In the genomic region with DNA sequence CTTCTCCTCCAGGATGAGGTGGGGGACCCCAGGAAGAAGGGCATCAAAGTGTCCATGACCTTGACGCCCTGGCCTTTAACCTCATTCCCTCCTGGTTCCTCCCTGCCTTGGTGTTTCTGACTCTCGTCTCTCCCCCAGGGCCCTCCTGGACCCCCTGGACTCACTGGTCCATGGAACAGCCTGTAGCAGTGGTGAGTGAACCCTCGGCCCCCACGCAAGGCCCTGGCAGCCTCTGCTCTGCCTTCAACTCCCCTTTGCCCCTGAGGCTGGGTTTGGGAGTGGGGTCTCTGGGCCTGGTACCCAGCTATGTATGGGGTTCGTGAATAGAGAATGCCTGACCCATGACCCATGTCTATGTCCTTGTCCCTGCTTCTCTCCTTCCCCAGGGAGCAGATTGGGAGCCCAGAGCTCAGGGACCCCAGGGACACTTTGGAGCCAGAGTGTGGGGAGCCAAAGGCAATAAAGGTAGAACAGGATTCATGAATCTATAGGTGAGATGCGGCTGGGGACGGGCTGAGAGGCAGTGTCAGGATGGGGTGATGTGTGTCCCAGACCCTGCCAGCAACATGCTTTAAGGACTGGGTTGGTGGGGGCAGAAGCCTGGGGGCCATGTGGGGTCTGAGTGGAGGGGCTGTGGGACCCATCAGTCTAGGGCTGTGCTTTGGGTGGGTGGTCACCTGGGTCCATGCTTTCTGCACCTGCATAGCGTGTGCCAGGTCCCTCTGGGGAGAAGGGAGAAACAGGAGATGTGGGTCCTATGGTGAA, we compare ENCODE assay signal across 18 cellular contexts. TPM values are rescaled to one million over a fixed set of nuclear protein-coding genes. Genes with fewer than 3 reads are reported as not detected.
A peak's percentile ranks its signal among the peaks of the same experiment; 100 is the strongest.
DNase-seq lines count a peak whose midpoint lies in the region; ATAC-seq and TF ChIP-seq lines count a peak whose summit lies in the region.
"Had no signal": no experiment of that assay in that cellular context is flagged by ENCODE, and none has a peak within 500 bp of the region (broad histone marks: within the 10 kb centered on the region; RNA-seq: fewer than 3 reads in every experiment).

No MANE protein-coding gene starts in this region.

- H3K27me3 ChIP-seq in esophagus muscularis mucosa: peaks cover 0 to 8% (median 0%) of the 10 kb centered on the region in 4 donors
- H3K27me3 ChIP-seq: BE2C had no signal

- DNase-seq in activated naive CD8-positive, alpha-beta T cell treated with anti-CD3 and anti-CD28 coated beads for 36 hours: no peak
- DNase-seq in activated naive CD8-positive, alpha-beta T cell treated with anti-CD3 and anti-CD28 coated beads, Interleukin-2, amount 50 U/mL, for 24 hours: no peak
- DNase-seq in GM10266 (ENCODE audit: extremely low spot score) (peak; percentile 1), esophagus muscularis mucosa (ENCODE audit: extremely low spot score) (peak; percentile 74), DMS114 treated with DMSO at 0.1 percent for 48 hours (lab: John Stamatoyannopoulos, UW; ENCODE audit: unreplicated experiment) (no peak), HUDEP-2 (lab: John Stamatoyannopoulos, UW; ENCODE audit: unreplicated experiment in 76 of 76) (no peak)
- no peak for DNase-seq in stimulated activated effector memory CD8-positive, alpha-beta T cell treated with anti-CD3 and anti-CD28 coated beads, Interleukin-12 subunit alpha, Interleukin-12 subunit beta, amount 100 ng/mL, for 72 hours (ENCODE audit: low spot score in 2 of 2)
- DNase-seq: BE2C; CD4-positive, alpha-beta memory T cell; DMS153; DMS79 treated with DMSO at 0.1 percent for 48 hours; EL had no signal

- no peak for TF ChIP-seq POLR2A in esophagus muscularis mucosa (IDR thresholded peaks at IDR 0.05; ENCODE audit: low read depth)

- WGBS in esophagus muscularis mucosa: 98% methylated on average over 8 of the region's 8 CpGs

- H3K4me1 ChIP-seq in esophagus muscularis mucosa: peaks cover 0 to 10% (median 5%) of the 10 kb centered on the region in 4 donors
- H3K4me1 ChIP-seq: BE2C, HAP-1 had no signal

- H3K27me3 Mint-ChIP-seq in activated naive CD8-positive, alpha-beta T cell treated with anti-CD3 and anti-CD28 coated beads for 36 hours: peaks cover 4% of the 10 kb centered on the region
- no peaks in the 10 kb centered on the region for H3K27me3 Mint-ChIP-seq in activated naive CD8-positive, alpha-beta T cell treated with anti-CD3 and anti-CD28 coated beads, Interleukin-2, amount 50 U/mL, for 24 hours

- no peak overlapping the region for H3K4me3 Mint-ChIP-seq in activated naive CD8-positive, alpha-beta T cell treated with anti-CD3 and anti-CD28 coated beads for 36 hours
- H3K4me3 Mint-ChIP-seq in activated naive CD8-positive, alpha-beta T cell treated with anti-CD3 and anti-CD28 coated beads, Interleukin-2, amount 50 U/mL, for 24 hours: no peak overlapping the region
- H3K4me3 Mint-ChIP-seq in stimulated activated effector memory CD8-positive, alpha-beta T cell treated with anti-CD3 and anti-CD28 coated beads, Interleukin-12 subunit alpha, Interleukin-12 subunit beta, amount 100 ng/mL, for 72 hours: no peak overlapping the region
- H3K4me3 Mint-ChIP-seq: CD4-positive, alpha-beta memory T cell; GM23338 had no signal

- no peaks in the 10 kb centered on the region for H3K9me3 Mint-ChIP-seq in activated naive CD8-positive, alpha-beta T cell treated with anti-CD3 and anti-CD28 coated beads for 36 hours
- no peaks in the 10 kb centered on the region for H3K9me3 Mint-ChIP-seq in activated naive CD8-positive, alpha-beta T cell treated with anti-CD3 and anti-CD28 coated beads, Interleukin-2, amount 50 U/mL, for 24 hours
- no peaks in the 10 kb centered on the region for H3K9me3 Mint-ChIP-seq in stimulated activated effector memory CD8-positive, alpha-beta T cell treated with anti-CD3 and anti-CD28 coated beads, Interleukin-12 subunit alpha, Interleukin-12 subunit beta, amount 100 ng/mL, for 72 hours
- H3K9me3 Mint-ChIP-seq: GM23338 had no signal

- H3K4me1 Mint-ChIP-seq in activated naive CD8-positive, alpha-beta T cell treated with anti-CD3 and anti-CD28 coated beads for 36 hours: no peaks in the 10 kb centered on the region
- no peaks in the 10 kb centered on the region for H3K4me1 Mint-ChIP-seq in activated naive CD8-positive, alpha-beta T cell treated with anti-CD3 and anti-CD28 coated beads, Interleukin-2, amount 50 U/mL, for 24 hours
- peaks cover 27% of the 10 kb centered on the region for H3K4me1 Mint-ChIP-seq in stimulated activated effector memory CD8-positive, alpha-beta T cell treated with anti-CD3 and anti-CD28 coated beads, Interleukin-12 subunit alpha, Interleukin-12 subunit beta, amount 100 ng/mL, for 72 hours

- ATAC-seq in activated naive CD8-positive, alpha-beta T cell treated with anti-CD3 and anti-CD28 coated beads, Interleukin-2, amount 50 U/mL, for 24 hours: no peak
- no peak for ATAC-seq in stimulated activated effector memory CD8-positive, alpha-beta T cell treated with anti-CD3 and anti-CD28 coated beads, Interleukin-12 subunit alpha, Interleukin-12 subunit beta, amount 100 ng/mL, for 72 hours
- no peak for ATAC-seq in HG02970 (IDR thresholded peaks at IDR 0.05; ENCODE audit: low FRiP score, unreplicated experiment)
- ATAC-seq: GM23338, K562 had no signal

- TF ChIP-seq EP300 in esophagus muscularis mucosa (IDR thresholded peaks at IDR 0.05): no peak

- no peak overlapping the region for H3K4me3 ChIP-seq in esophagus muscularis mucosa
- H3K4me3 ChIP-seq: GM23338, HAP-1, K562 had no signal

- H3K36me3 Mint-ChIP-seq in activated naive CD8-positive, alpha-beta T cell treated with anti-CD3 and anti-CD28 coated beads for 36 hours: no peaks in the 10 kb centered on the region
- H3K36me3 Mint-ChIP-seq in activated naive CD8-positive, alpha-beta T cell treated with anti-CD3 and anti-CD28 coated beads, Interleukin-2, amount 50 U/mL, for 24 hours (ENCODE audit: low read depth): no peaks in the 10 kb centered on the region
- H3K36me3 Mint-ChIP-seq in stimulated activated effector memory CD8-positive, alpha-beta T cell treated with anti-CD3 and anti-CD28 coated beads, Interleukin-12 subunit alpha, Interleukin-12 subunit beta, amount 100 ng/mL, for 72 hours: peaks cover 12% of the 10 kb centered on the region
- H3K36me3 Mint-ChIP-seq: CD4-positive, alpha-beta memory T cell had no signal

- no peak overlapping the region for H3K27ac ChIP-seq in esophagus muscularis mucosa (replicated peaks in 1 of 4)
- H3K27ac ChIP-seq: C4-2B, HL-60 had no signal

- no peaks in the 10 kb centered on the region for H3K36me3 ChIP-seq in esophagus muscularis mucosa
- H3K36me3 ChIP-seq: BE2C, HAP-1 had no signal

- TF ChIP-seq CTCF in GM10266 (IDR thresholded peaks at IDR 0.05; ENCODE audit: control insufficient read depth, insufficient read depth, low read depth, missing control alignments) (no peak), esophagus muscularis mucosa (IDR thresholded peaks at IDR 0.05) (no peak)

- intact Hi-C loops in esophagus muscularis mucosa (cut with DNase I): loop anchor here (10.0 kb wide), 1 partner anchor 166 kb away; no protein-coding TSS in a partner anchor

- no peaks in the 10 kb centered on the region for H3K9me3 ChIP-seq in esophagus muscularis mucosa
- H3K9me3 ChIP-seq: BE2C, HAP-1 had no signal

- H3K27ac Mint-ChIP-seq in activated naive CD8-positive, alpha-beta T cell treated with anti-CD3 and anti-CD28 coated beads for 36 hours: peak overlapping the region; percentile 38
- H3K27ac Mint-ChIP-seq in activated naive CD8-positive, alpha-beta T cell treated with anti-CD3 and anti-CD28 coated beads, Interleukin-2, amount 50 U/mL, for 24 hours: no peak overlapping the region
- peak overlapping the region; percentile 34 for H3K27ac Mint-ChIP-seq in stimulated activated effector memory CD8-positive, alpha-beta T cell treated with anti-CD3 and anti-CD28 coated beads, Interleukin-12 subunit alpha, Interleukin-12 subunit beta, amount 100 ng/mL, for 72 hours
- H3K27ac Mint-ChIP-seq: GM23338 had no signal

RNA-seq across cellular contexts. Expression of a gene that starts 18.4 kb away (rescaled TPM):
- 10 to 100 TPM; 49.0 to 50.5 TPM for total RNA-seq in activated naive CD8-positive, alpha-beta T cell treated with anti-CD3 and anti-CD28 coated beads for 36 hours
- 10 to 100 TPM; 23.7 to 42.1 (median 37.5) TPM for total RNA-seq in esophagus muscularis mucosa

Comparison
In these comparisons a context has a peak if more than half of its experiments do, and no peak if none do; other contexts are left out.
1. DNase-seq: peak in GM10266 (single experiment) and esophagus muscularis mucosa (single experiment); none in activated naive CD8-positive, alpha-beta T cell treated with anti-CD3 and anti-CD28 coated beads for 36 hours (single experiment), activated naive CD8-positive, alpha-beta T cell treated with anti-CD3 and anti-CD28 coated beads, Interleukin-2, amount 50 U/mL, for 24 hours (single experiment), stimulated activated effector memory CD8-positive, alpha-beta T cell treated with anti-CD3 and anti-CD28 coated beads, Interleukin-12 subunit alpha, Interleukin-12 subunit beta, amount 100 ng/mL, for 72 hours (0 of 2), DMS114 treated with DMSO at 0.1 percent for 48 hours (single experiment) and HUDEP-2 (0 of 76).